In genomic region chr7:131143869-131144268, GRCh38 we compare ENCODE assay signal across 2 cellular contexts.
TF ChIP-seq lines count a peak whose summit lies in the region.

No MANE protein-coding gene starts in this region.

TF ChIP-seq in A549, 52 proteins besides CTCF, POLR2A, EP300 and RAD21:
- no peak for TF ChIP-seq ELK1 (IDR thresholded peaks at IDR 0.05; ENCODE audit: low read depth, low read length)
- no peak for TF ChIP-seq HEYL (CRISPR knock-in tag; IDR thresholded peaks at IDR 0.05)
- no peak for TF ChIP-seq ZC3H11A (IDR thresholded peaks at IDR 0.05)
TF ChIP-seq in A549: peak in this region for 0.

TF ChIP-seq in K562, 482 proteins besides CTCF, POLR2A, EP300 and RAD21:
- no peak for TF ChIP-seq CBFB (CRISPR knock-in tag; IDR thresholded peaks at IDR 0.05)
- peak; percentile 73 for TF ChIP-seq ZNF316 (IDR thresholded peaks at IDR 0.05)
- no peak for TF ChIP-seq ZNF282 (CRISPR knock-in tag; IDR thresholded peaks at IDR 0.05)
- peak in 1 of 2 experiments; percentile 59; a peak in 2 of 4 replicates for TF ChIP-seq TRIM24 (IDR thresholded peaks at IDR 0.05)
TF ChIP-seq in K562: peak in this region for 2.
